1 cellular context compared by ENCODE assay signal in the genomic region with DNA sequence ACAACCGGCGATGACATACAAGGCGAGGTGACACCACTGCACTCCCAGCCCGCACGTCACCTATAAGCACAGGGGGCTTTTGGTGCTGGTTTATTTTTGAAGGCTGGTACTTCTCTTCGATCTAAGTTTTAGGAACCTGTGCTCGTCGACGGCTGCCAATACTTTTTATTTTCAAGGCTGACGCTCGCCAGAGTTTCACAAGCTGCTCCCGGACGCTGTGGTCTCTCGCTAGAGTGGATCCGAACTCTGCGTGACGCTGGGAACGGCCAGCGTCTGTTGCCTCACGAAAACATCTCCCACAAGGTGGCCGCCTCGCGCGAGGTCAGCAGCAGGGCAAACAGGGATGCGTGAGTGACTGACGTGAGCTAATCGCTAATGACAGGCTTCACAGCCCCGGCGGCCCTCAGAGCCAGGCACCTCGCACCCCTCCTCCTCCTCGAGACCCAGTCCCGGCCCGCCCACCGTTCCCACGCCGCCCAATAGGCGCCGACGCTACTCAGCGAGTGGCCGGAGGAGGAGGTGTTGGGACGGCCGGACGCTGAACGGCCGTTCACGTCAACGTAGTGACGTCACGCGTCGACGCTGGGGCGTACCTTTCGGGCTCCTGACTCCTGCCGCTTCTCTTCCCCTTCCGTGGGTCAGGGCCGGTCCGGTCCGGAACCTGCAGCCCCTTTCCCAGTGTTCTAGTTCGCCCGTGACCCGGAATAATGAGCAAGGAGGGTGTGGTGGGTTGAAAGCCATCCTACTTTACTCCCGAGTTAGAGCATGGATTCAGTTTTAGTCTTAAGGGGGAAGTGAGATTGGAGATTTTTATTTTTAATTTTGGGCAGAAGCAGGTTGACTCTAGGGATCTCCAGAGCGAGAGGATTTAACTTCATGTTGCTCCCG.
TF ChIP-seq lines count a peak whose summit lies in the region.

A gene (plus strand): TSS at position 621 of the 888 bp plus-strand sequence. CDS start 15,351 bp downstream, outside the sequence.

TF ChIP-seq in HepG2, 621 proteins besides CTCF, POLR2A, EP300 and RAD21 (continued from another document and continues in another):
- TF ChIP-seq, protein P1, sequence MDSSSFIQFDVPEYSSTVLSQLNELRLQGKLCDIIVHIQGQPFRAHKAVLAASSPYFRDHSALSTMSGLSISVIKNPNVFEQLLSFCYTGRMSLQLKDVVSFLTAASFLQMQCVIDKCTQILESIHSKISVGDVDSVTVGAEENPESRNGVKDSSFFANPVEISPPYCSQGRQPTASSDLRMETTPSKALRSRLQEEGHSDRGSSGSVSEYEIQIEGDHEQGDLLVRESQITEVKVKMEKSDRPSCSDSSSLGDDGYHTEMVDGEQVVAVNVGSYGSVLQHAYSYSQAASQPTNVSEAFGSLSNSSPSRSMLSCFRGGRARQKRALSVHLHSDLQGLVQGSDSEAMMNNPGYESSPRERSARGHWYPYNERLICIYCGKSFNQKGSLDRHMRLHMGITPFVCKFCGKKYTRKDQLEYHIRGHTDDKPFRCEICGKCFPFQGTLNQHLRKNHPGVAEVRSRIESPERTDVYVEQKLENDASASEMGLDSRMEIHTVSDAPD (CRISPR knock-in tag; IDR thresholded peaks at IDR 0.05) = no peak
- TF ChIP-seq, protein P2, sequence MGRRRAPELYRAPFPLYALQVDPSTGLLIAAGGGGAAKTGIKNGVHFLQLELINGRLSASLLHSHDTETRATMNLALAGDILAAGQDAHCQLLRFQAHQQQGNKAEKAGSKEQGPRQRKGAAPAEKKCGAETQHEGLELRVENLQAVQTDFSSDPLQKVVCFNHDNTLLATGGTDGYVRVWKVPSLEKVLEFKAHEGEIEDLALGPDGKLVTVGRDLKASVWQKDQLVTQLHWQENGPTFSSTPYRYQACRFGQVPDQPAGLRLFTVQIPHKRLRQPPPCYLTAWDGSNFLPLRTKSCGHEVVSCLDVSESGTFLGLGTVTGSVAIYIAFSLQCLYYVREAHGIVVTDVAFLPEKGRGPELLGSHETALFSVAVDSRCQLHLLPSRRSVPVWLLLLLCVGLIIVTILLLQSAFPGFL (CRISPR knock-in tag; IDR thresholded peaks at IDR 0.05) = no peak
- TF ChIP-seq REXO4 (CRISPR knock-in tag; IDR thresholded peaks at IDR 0.05; ENCODE audit: borderline replicate concordance) = no peak
- TF ChIP-seq, protein P3, sequence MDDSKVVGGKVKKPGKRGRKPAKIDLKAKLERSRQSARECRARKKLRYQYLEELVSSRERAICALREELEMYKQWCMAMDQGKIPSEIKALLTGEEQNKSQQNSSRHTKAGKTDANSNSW (CRISPR knock-in tag; IDR thresholded peaks at IDR 0.05; ENCODE audit: borderline replicate concordance) = no peak
- TF ChIP-seq ZNF564 (CRISPR knock-in tag; IDR thresholded peaks at IDR 0.05) = no peak; the same call in 1 of the 2 replicates
- TF ChIP-seq ZNF446 (CRISPR knock-in tag; IDR thresholded peaks at IDR 0.05) = no peak
- peak; percentile 93 for TF ChIP-seq CREM (IDR thresholded peaks at IDR 0.05)
- TF ChIP-seq CREM (CRISPR knock-in tag; IDR thresholded peaks at IDR 0.05) = 0 out of 2 replicates have a peak, but pooled peaks have one; percentile 21
- TF ChIP-seq SAP130 (CRISPR knock-in tag; IDR thresholded peaks at IDR 0.05; ENCODE audit: low read depth) = peak; percentile 87
- TF ChIP-seq, protein P4, sequence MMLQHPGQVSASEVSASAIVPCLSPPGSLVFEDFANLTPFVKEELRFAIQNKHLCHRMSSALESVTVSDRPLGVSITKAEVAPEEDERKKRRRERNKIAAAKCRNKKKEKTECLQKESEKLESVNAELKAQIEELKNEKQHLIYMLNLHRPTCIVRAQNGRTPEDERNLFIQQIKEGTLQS (CRISPR knock-in tag; IDR thresholded peaks at IDR 0.05) = peak; percentile 23; the same call in 1 of the 2 replicates
- TF ChIP-seq NFE2L1 (CRISPR knock-in tag; IDR thresholded peaks at IDR 0.05; ENCODE audit: borderline replicate concordance) = no peak
- TF ChIP-seq, protein P5, sequence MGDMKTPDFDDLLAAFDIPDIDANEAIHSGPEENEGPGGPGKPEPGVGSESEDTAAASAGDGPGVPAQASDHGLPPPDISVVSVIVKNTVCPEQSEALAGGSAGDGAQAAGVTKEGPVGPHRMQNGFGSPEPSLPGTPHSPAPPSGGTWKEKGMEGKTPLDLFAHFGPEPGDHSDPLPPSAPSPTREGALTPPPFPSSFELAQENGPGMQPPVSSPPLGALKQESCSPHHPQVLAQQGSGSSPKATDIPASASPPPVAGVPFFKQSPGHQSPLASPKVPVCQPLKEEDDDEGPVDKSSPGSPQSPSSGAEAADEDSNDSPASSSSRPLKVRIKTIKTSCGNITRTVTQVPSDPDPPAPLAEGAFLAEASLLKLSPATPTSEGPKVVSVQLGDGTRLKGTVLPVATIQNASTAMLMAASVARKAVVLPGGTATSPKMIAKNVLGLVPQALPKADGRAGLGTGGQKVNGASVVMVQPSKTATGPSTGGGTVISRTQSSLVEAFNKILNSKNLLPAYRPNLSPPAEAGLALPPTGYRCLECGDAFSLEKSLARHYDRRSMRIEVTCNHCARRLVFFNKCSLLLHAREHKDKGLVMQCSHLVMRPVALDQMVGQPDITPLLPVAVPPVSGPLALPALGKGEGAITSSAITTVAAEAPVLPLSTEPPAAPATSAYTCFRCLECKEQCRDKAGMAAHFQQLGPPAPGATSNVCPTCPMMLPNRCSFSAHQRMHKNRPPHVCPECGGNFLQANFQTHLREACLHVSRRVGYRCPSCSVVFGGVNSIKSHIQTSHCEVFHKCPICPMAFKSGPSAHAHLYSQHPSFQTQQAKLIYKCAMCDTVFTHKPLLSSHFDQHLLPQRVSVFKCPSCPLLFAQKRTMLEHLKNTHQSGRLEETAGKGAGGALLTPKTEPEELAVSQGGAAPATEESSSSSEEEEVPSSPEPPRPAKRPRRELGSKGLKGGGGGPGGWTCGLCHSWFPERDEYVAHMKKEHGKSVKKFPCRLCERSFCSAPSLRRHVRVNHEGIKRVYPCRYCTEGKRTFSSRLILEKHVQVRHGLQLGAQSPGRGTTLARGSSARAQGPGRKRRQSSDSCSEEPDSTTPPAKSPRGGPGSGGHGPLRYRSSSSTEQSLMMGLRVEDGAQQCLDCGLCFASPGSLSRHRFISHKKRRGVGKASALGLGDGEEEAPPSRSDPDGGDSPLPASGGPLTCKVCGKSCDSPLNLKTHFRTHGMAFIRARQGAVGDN (CRISPR knock-in tag; IDR thresholded peaks at IDR 0.05) = peak; percentile 95
- no peak; the same call in 1 of the 2 replicates for TF ChIP-seq MXD4 (CRISPR knock-in tag; IDR thresholded peaks at IDR 0.05)
- TF ChIP-seq, protein P6, sequence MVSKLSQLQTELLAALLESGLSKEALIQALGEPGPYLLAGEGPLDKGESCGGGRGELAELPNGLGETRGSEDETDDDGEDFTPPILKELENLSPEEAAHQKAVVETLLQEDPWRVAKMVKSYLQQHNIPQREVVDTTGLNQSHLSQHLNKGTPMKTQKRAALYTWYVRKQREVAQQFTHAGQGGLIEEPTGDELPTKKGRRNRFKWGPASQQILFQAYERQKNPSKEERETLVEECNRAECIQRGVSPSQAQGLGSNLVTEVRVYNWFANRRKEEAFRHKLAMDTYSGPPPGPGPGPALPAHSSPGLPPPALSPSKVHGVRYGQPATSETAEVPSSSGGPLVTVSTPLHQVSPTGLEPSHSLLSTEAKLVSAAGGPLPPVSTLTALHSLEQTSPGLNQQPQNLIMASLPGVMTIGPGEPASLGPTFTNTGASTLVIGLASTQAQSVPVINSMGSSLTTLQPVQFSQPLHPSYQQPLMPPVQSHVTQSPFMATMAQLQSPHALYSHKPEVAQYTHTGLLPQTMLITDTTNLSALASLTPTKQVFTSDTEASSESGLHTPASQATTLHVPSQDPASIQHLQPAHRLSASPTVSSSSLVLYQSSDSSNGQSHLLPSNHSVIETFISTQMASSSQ (IDR thresholded peaks at IDR 0.05; ENCODE audit: low read depth) = no peak
- TF ChIP-seq, protein P6 (CRISPR knock-in tag; IDR thresholded peaks at IDR 0.05; ENCODE audit: borderline replicate concordance) = peak; percentile 66; the same call in 1 of the 2 replicates
- TF ChIP-seq MXI1 (IDR thresholded peaks at IDR 0.05; ENCODE audit: borderline replicate concordance, low read depth, low read length) = peak; percentile 67; the same call in 1 of the 3 replicates
- TF ChIP-seq ZNF781 (CRISPR knock-in tag; IDR thresholded peaks at IDR 0.05; ENCODE audit: borderline replicate concordance, not compliant biosample characterization) = peak; percentile 31
- TF ChIP-seq, protein P7, sequence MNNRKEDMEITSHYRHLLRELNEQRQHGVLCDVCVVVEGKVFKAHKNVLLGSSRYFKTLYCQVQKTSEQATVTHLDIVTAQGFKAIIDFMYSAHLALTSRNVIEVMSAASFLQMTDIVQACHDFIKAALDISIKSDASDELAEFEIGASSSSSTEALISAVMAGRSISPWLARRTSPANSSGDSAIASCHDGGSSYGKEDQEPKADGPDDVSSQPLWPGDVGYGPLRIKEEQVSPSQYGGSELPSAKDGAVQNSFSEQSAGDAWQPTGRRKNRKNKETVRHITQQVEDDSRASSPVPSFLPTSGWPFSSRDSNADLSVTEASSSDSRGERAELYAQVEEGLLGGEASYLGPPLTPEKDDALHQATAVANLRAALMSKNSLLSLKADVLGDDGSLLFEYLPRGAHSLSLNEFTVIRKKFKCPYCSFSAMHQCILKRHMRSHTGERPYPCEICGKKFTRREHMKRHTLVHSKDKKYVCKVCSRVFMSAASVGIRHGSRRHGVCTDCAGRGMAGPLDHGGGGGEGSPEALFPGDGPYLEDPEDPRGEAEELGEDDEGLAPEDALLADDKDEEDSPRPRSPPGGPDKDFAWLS (CRISPR knock-in tag; IDR thresholded peaks at IDR 0.05; ENCODE audit: borderline replicate concordance) = 0 out of 2 replicates have a peak, but pooled peaks have one; percentile 42
- TF ChIP-seq, protein P8, sequence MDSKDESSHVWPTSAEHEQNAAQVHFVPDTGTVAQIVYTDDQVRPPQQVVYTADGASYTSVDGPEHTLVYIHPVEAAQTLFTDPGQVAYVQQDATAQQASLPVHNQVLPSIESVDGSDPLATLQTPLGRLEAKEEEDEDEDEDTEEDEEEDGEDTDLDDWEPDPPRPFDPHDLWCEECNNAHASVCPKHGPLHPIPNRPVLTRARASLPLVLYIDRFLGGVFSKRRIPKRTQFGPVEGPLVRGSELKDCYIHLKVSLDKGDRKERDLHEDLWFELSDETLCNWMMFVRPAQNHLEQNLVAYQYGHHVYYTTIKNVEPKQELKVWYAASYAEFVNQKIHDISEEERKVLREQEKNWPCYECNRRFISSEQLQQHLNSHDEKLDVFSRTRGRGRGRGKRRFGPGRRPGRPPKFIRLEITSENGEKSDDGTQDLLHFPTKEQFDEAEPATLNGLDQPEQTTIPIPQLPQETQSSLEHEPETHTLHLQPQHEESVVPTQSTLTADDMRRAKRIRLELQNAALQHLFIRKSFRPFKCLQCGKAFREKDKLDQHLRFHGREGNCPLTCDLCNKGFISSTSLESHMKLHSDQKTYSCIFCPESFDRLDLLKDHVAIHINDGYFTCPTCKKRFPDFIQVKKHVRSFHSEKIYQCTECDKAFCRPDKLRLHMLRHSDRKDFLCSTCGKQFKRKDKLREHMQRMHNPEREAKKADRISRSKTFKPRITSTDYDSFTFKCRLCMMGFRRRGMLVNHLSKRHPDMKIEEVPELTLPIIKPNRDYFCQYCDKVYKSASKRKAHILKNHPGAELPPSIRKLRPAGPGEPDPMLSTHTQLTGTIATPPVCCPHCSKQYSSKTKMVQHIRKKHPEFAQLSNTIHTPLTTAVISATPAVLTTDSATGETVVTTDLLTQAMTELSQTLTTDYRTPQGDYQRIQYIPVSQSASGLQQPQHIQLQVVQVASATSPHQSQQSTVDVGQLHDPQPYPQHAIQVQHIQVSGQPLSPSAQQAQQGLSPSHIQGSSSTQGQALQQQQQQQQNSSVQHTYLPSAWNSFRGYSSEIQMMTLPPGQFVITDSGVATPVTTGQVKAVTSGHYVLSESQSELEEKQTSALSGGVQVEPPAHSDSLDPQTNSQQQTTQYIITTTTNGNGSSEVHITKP (CRISPR knock-in tag; IDR thresholded peaks at IDR 0.05; ENCODE audit: low read depth) = no peak
- TF ChIP-seq POLR2G (IDR thresholded peaks at IDR 0.05; ENCODE audit: low read depth, low read length) = peak; percentile 98
- no peak; the same call in 1 of the 2 replicates for TF ChIP-seq NCOR1 (IDR thresholded peaks at IDR 0.05; ENCODE audit: borderline replicate concordance, low read length)
- TF ChIP-seq, protein P9, sequence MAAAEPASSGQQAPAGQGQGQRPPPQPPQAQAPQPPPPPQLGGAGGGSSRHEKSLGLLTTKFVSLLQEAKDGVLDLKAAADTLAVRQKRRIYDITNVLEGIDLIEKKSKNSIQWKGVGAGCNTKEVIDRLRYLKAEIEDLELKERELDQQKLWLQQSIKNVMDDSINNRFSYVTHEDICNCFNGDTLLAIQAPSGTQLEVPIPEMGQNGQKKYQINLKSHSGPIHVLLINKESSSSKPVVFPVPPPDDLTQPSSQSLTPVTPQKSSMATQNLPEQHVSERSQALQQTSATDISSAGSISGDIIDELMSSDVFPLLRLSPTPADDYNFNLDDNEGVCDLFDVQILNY (CRISPR knock-in tag; conservative IDR thresholded peaks at IDR 0.05) = no peak
- TF ChIP-seq, protein P10, sequence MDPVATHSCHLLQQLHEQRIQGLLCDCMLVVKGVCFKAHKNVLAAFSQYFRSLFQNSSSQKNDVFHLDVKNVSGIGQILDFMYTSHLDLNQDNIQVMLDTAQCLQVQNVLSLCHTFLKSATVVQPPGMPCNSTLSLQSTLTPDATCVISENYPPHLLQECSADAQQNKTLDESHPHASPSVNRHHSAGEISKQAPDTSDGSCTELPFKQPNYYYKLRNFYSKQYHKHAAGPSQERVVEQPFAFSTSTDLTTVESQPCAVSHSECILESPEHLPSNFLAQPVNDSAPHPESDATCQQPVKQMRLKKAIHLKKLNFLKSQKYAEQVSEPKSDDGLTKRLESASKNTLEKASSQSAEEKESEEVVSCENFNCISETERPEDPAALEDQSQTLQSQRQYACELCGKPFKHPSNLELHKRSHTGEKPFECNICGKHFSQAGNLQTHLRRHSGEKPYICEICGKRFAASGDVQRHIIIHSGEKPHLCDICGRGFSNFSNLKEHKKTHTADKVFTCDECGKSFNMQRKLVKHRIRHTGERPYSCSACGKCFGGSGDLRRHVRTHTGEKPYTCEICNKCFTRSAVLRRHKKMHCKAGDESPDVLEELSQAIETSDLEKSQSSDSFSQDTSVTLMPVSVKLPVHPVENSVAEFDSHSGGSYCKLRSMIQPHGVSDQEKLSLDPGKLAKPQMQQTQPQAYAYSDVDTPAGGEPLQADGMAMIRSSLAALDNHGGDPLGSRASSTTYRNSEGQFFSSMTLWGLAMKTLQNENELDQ (CRISPR knock-in tag; IDR thresholded peaks at IDR 0.05; ENCODE audit: borderline replicate concordance) = no peak
